Comparison of ENCODE assay signal across 11 cellular contexts in the genomic region with DNA sequence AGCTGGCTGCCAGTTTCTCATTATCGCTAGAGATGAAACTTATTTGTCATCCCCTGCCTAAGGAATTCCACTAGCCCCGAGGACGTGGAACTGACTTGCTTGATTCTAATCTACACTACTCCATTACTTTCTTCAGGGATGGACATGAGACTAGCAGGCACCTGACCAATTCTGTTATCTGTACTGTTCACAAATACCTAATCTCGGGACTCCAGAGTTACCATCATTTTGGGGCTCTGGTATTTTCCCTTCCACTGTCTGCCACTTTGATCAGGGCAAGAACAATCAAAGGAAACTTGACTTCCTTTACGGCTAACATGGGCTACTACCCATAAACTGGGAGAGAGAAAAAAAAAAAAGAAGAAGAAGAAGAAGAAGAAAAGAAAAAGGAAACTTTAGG. TPM values are rescaled to one million over a fixed set of nuclear protein-coding genes. Genes with fewer than 3 reads are reported as not detected.
A peak's percentile ranks its signal among the peaks of the same experiment; 100 is the strongest.
DNase-seq lines count a peak whose midpoint lies in the region; ATAC-seq and TF ChIP-seq lines count a peak whose summit lies in the region.
"Had no signal": no experiment of that assay in that cellular context is flagged by ENCODE, and none has a peak within 500 bp of the region (broad histone marks: within the 10 kb centered on the region; RNA-seq: fewer than 3 reads in every experiment).

No MANE protein-coding gene starts in this region.

- no peaks in the 10 kb centered on the region for H3K9me2 ChIP-seq in PC-3 (replicated peaks; ENCODE audit: low read length)

- peak overlapping the region; percentile 65 for H3K4me3 Mint-ChIP-seq in CD4-positive, alpha-beta T cell

- intact Hi-C loops in CD4-positive, alpha-beta T cell (cut with DNase I, micrococcal nuclease) = no loop called here
- intact Hi-C loops in PC-3 (cut with micrococcal nuclease) = loop anchor here (2.0 kb wide), 1 partner anchor 18 kb away; no protein-coding TSS in a partner anchor
- intact Hi-C loops in right cardiac atrium (cut with DNase I) = no loop called here

- H3K4me1 ChIP-seq in PC-3 (ENCODE audit: insufficient read depth, low read length) (peaks cover 24% of the 10 kb centered on the region), right cardiac atrium (ENCODE audit: control insufficient read depth, insufficient read depth, low read length) (peaks cover 11% of the 10 kb centered on the region), rectal smooth muscle tissue (ENCODE audit: control insufficient read depth, insufficient read depth, low read length) (peaks cover 20% of the 10 kb centered on the region)

- no peaks in the 10 kb centered on the region for H3K79me2 ChIP-seq in PC-3 (ENCODE audit: low read length)

- POLR2A ChIA-PET in CD4-positive, alpha-beta T cell (lab: Charles Lee) = no interaction called here
- POLR2A ChIA-PET in PC-3 (lab: Charles Lee; ENCODE audit: unreplicated experiment) = no interaction called here

- no peaks in the 10 kb centered on the region for H3K9me3 ChIP-seq in CD4-positive, alpha-beta T cell (ENCODE audit: control insufficient read depth, low read length)
- H3K9me3 ChIP-seq in PC-3 (ENCODE audit: low read length) = no peaks in the 10 kb centered on the region
- H3K9me3 ChIP-seq in right cardiac atrium (ENCODE audit: control insufficient read depth, low read length) = no peaks in the 10 kb centered on the region
- H3K9me3 ChIP-seq: SJSA1 had no signal

- CTCF ChIA-PET in CD4-positive, alpha-beta T cell (lab: Charles Lee) = no interaction called here
- CTCF ChIA-PET in PC-3 (lab: Charles Lee) = interaction anchor here (0.8 kb wide), 1 partner anchor 28 kb away, joined by 3 read pairs; no protein-coding TSS in a partner anchor

- H3F3A ChIP-seq in PC-3 (ENCODE audit: low read length, unreplicated experiment) = no peaks in the 10 kb centered on the region

- no peak overlapping the region for H3K9ac ChIP-seq in PC-3 (ENCODE audit: low read length)
- H3K9ac ChIP-seq in rectal smooth muscle tissue (ENCODE audit: low read length) = no peak overlapping the region

- TF ChIP-seq CTCF in CD4-positive, alpha-beta T cell (IDR thresholded peaks at IDR 0.05) = no peak
- TF ChIP-seq CTCF in PC-3 (conservative IDR thresholded peaks at IDR 0.05; ENCODE audit: low read depth, low read length) = no peak

- H3K27me3 ChIP-seq in CD4-positive, alpha-beta T cell (ENCODE audit: control insufficient read depth, insufficient read depth, low read length) = peaks cover 20% of the 10 kb centered on the region
- H3K27me3 ChIP-seq in PC-3 (ENCODE audit: low read length) (no peaks in the 10 kb centered on the region), right cardiac atrium (ENCODE audit: control insufficient read depth, insufficient read depth) (no peaks in the 10 kb centered on the region), rectal smooth muscle tissue (ENCODE audit: control insufficient read depth, insufficient read depth, low read length) (no peaks in the 10 kb centered on the region)
- H3K27me3 ChIP-seq: SJSA1 had no signal

- no peaks in the 10 kb centered on the region for H3K36me3 ChIP-seq in PC-3 (ENCODE audit: low read depth, low read length)
- no peaks in the 10 kb centered on the region for H3K36me3 ChIP-seq in rectal smooth muscle tissue (ENCODE audit: control insufficient read depth, insufficient read depth, low read length)
- H3K36me3 ChIP-seq: SJSA1 had no signal

- no TSS peak for BruUV-seq in PC-3 (replicated peaks; lab: Mats Ljungman, UMichigan)

- no peak overlapping the region; the same call in 1 of the 2 replicates for H2AFZ ChIP-seq in PC-3 (ENCODE audit: low read length)

- H3K9me3 Mint-ChIP-seq in CD4-positive, alpha-beta T cell = no peaks in the 10 kb centered on the region
- H3K9me3 Mint-ChIP-seq: activated CD4-positive, alpha-beta memory T cell treated with anti-CD3 and anti-CD28 coated beads, Interleukin-2, amount 10 ng/mL, durations not matched to agents 7 days and 5 days had no signal

- H3K4me1 Mint-ChIP-seq in CD4-positive, alpha-beta T cell (ENCODE audit: low read depth) = peaks cover 29% of the 10 kb centered on the region

- H4K20me1 ChIP-seq in PC-3 (ENCODE audit: low read length) = no peaks in the 10 kb centered on the region

- H3K27ac Mint-ChIP-seq in CD4-positive, alpha-beta T cell = no peak overlapping the region
- H3K27ac Mint-ChIP-seq: activated CD4-positive, alpha-beta memory T cell treated with anti-CD3 and anti-CD28 coated beads, Interleukin-2, amount 10 ng/mL, durations not matched to agents 7 days and 5 days had no signal

- DNase-seq in CD4-positive, alpha-beta T cell = no peak
- DNase-seq in PC-3 (no peak), right cardiac atrium (no peak), KG1 (lab: John Stamatoyannopoulos, UW) (no peak), activated gamma-delta T cell (lab: John Stamatoyannopoulos, UW) (no peak), NCI-H2196 treated with DMSO at 0.1 percent for 48 hours (lab: John Stamatoyannopoulos, UW; ENCODE audit: unreplicated experiment) (no peak)
- DNase-seq in activated effector memory CD4-positive, alpha-beta T cell treated with Interleukin-2 at 50 U/mL for 16 hours = no peak
- DNase-seq: activated CD4-positive, alpha-beta memory T cell treated with anti-CD3 and anti-CD28 coated beads, Interleukin-2, amount 10 ng/mL, durations not matched to agents 7 days and 5 days; NCI-H226 had no signal

- no peak for ATAC-seq in CD4-positive, alpha-beta T cell (ENCODE audit: poor library complexity)
- ATAC-seq in PC-3 (no peak), right cardiac atrium (peak in 1 of 2 donors; percentile 40)

- 19% methylated on average over 5 of the region's 5 CpGs for WGBS in right cardiac atrium

- H3K4me3 ChIP-seq in PC-3 (ENCODE audit: low read length) (no peak overlapping the region), right cardiac atrium (ENCODE audit: low read length) (peak overlapping the region; percentile 49), rectal smooth muscle tissue (ENCODE audit: low read length) (no peak overlapping the region)

- H3K27ac ChIP-seq in CD4-positive, alpha-beta T cell (ENCODE audit: low read depth, low read length) = no peak overlapping the region
- H3K27ac ChIP-seq in PC-3 (ENCODE audit: low read length) (no peak overlapping the region), right cardiac atrium (ENCODE audit: low read length) (peak overlapping the region; percentile 77), rectal smooth muscle tissue (ENCODE audit: low read depth, low read length) (peak overlapping the region; percentile 74)

- H3K36me3 Mint-ChIP-seq in CD4-positive, alpha-beta T cell (ENCODE audit: low read depth) = no peaks in the 10 kb centered on the region

- peak overlapping the region; percentile 75; the same call in 1 of the 2 replicates for H3K4me2 ChIP-seq in PC-3 (ENCODE audit: low read length)

- peaks cover 28% of the 10 kb centered on the region for H3K27me3 Mint-ChIP-seq in CD4-positive, alpha-beta T cell

RNA-seq across cellular contexts. Expression of gene BMF, which starts 27.8 kb away (rescaled TPM):
- total RNA-seq in CD4-positive, alpha-beta T cell = 10 to 100 TPM; 13.5 to 13.9 TPM
- 0.95 and 5.2 TPM in 2 replicates for total RNA-seq in PC-3 (2014; rRNA removed)
- total RNA-seq in right cardiac atrium = 1 to 10 TPM; 3.0 to 9.9 (median 8.5) TPM
- polyA plus RNA-seq in right cardiac atrium = 2.9 TPM

RNA-seq across cellular contexts. Expression of gene SRP14, which starts 41.9 kb away (rescaled TPM):
- total RNA-seq in CD4-positive, alpha-beta T cell = 100 to 1,000 TPM; 120 to 126 TPM
- total RNA-seq in PC-3 (2014; rRNA removed) (362 and 378 TPM in 2 replicates), right cardiac atrium (100 to 1,000 TPM; 184 to 229 (median 210) TPM)
- polyA plus RNA-seq in right cardiac atrium = 574 TPM

Comparison
In these comparisons a context has a peak if more than half of its experiments do, and no peak if none do; other contexts are left out.
1. H3K27ac ChIP-seq: peak in right cardiac atrium (single experiment) and rectal smooth muscle tissue (single experiment); none in CD4-positive, alpha-beta T cell (single experiment) and PC-3 (single experiment).